Comparison of ENCODE assay signal across 11 cellular contexts in the genomic region with DNA sequence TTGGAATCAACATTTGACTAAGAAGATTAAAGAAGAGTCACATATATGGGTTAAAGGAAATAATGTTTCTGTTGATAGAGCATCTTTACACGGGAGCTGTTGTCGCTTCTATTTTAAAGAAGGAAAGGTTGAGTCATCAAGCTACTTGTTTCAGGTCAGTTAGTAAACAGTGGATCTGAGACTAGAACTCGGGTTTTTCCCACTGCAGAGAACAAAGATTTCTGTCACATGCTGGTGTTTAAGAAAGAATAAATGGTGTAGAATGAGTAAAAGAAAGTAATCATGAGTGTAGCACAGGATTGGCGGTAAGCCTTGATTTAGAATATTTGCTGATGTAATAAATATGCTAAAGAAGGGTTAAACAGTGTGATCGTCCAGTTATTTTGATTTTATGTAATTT.
DNase-seq lines count a peak whose midpoint lies in the region; ATAC-seq and TF ChIP-seq lines count a peak whose summit lies in the region.
"Had no signal": no experiment of that assay in that cellular context is flagged by ENCODE, and none has a peak within 500 bp of the region (broad histone marks: within the 10 kb centered on the region; RNA-seq: fewer than 3 reads in every experiment).

No MANE protein-coding gene starts in this region.

- intact Hi-C loops in activated CD4-positive, alpha-beta T cell treated with anti-CD3 and anti-CD28 coated beads for 36 hours (cut with DNase I, micrococcal nuclease), result loop anchor here (1.0 kb wide), 4 partner anchors 61 to 220 kb away; no protein-coding TSS in a partner anchor

- H3K4me1 ChIP-seq in tibial nerve, result no peaks in the 10 kb centered on the region
- H3K4me1 ChIP-seq: breast epithelium had no signal

- CTCF ChIA-PET in activated CD4-positive, alpha-beta T cell treated with anti-CD3 and anti-CD28 coated beads for 36 hours (lab: Charles Lee), result no interaction called here

- H3K4me1 Mint-ChIP-seq in activated CD4-positive, alpha-beta T cell treated with anti-CD3 and anti-CD28 coated beads for 36 hours, result peaks cover 14% of the 10 kb centered on the region

- POLR2A ChIA-PET in activated CD4-positive, alpha-beta T cell treated with anti-CD3 and anti-CD28 coated beads for 36 hours (lab: Charles Lee), result no interaction called here

- H3K27me3 ChIP-seq in tibial nerve, result no peaks in the 10 kb centered on the region
- H3K27me3 ChIP-seq: breast epithelium, heart right ventricle had no signal

- peak; percentile 89 for ATAC-seq in activated CD4-positive, alpha-beta T cell treated with anti-CD3 and anti-CD28 coated beads for 36 hours
- ATAC-seq in GM21717 (IDR thresholded peaks at IDR 0.05; ENCODE audit: unreplicated experiment) (peak; percentile 93), HG03575 (IDR thresholded peaks at IDR 0.05; ENCODE audit: extremely low read depth, insufficient number of reproducible peaks, low FRiP score, unreplicated experiment) (peak; percentile 86)

- no peak for DNase-seq in activated CD4-positive, alpha-beta T cell treated with anti-CD3 and anti-CD28 coated beads for 36 hours
- no peak for DNase-seq in activated CD4-positive, alpha-beta T cell treated with anti-CD3 and anti-CD28 coated beads, Interleukin-2, amount 50 U/mL, for 48 hours
- peak; percentile 12 for DNase-seq in fibroblast of mammary gland (ENCODE audit: low read depth)
- no peak for DNase-seq in HT-29 (ENCODE audit: low spot score)
- DNase-seq in tibial nerve (ENCODE audit: low spot score in 2 of 2), result no peak
- no peak for DNase-seq in T1000 (lab: John Stamatoyannopoulos, UW)
- DNase-seq: heart right ventricle, NCI-H446 treated with DMSO at 0.1 percent for 48 hours had no signal

- no peak for TF ChIP-seq CTCF in fibroblast of mammary gland (conservative IDR thresholded peaks at IDR 0.05; ENCODE audit: control insufficient read depth, insufficient read depth, low read depth, low read length)
- TF ChIP-seq CTCF in tibial nerve (IDR thresholded peaks at IDR 0.05), result no peak

- TF ChIP-seq EP300 in tibial nerve (IDR thresholded peaks at IDR 0.05), result no peak

- no peaks in the 10 kb centered on the region for H3K36me3 Mint-ChIP-seq in activated CD4-positive, alpha-beta T cell treated with anti-CD3 and anti-CD28 coated beads for 36 hours (ENCODE audit: low read depth)

- H3K9me3 ChIP-seq in tibial nerve, result peaks cover 0 to 4% (median 0%) of the 10 kb centered on the region in 4 donors
- H3K9me3 ChIP-seq: breast epithelium had no signal

- H3K27ac Mint-ChIP-seq in activated CD4-positive, alpha-beta T cell treated with anti-CD3 and anti-CD28 coated beads for 36 hours, result peak overlapping the region; percentile 86

- WGBS in tibial nerve, 2 donors, result 65% methylated on average over 5 of the region's 5 CpGs

- no peak for TF ChIP-seq POLR2A in tibial nerve (IDR thresholded peaks at IDR 0.05)

- no peak overlapping the region for H3K4me3 Mint-ChIP-seq in activated CD4-positive, alpha-beta T cell treated with anti-CD3 and anti-CD28 coated beads for 36 hours

- no peaks in the 10 kb centered on the region for H3K9me3 Mint-ChIP-seq in activated CD4-positive, alpha-beta T cell treated with anti-CD3 and anti-CD28 coated beads for 36 hours (ENCODE audit: low read depth)

- H3K4me3 ChIP-seq in fibroblast of mammary gland (ENCODE audit: control insufficient read depth, low read depth, low read length), result no peak overlapping the region
- H3K4me3 ChIP-seq in tibial nerve, result no peak overlapping the region
- H3K4me3 ChIP-seq: breast epithelium, heart right ventricle had no signal

- H3K36me3 ChIP-seq in tibial nerve, result no peaks in the 10 kb centered on the region
- H3K36me3 ChIP-seq: breast epithelium, heart right ventricle had no signal

- H3K27ac ChIP-seq in tibial nerve, result no peak overlapping the region
- H3K27ac ChIP-seq: breast epithelium had no signal

- H3K27me3 Mint-ChIP-seq in activated CD4-positive, alpha-beta T cell treated with anti-CD3 and anti-CD28 coated beads for 36 hours, result peaks cover 2% of the 10 kb centered on the region
